10 cellular contexts compared by ENCODE assay signal in genomic region chr4:90185416-90185815, GRCh38. TPM values are rescaled to one million over a fixed set of nuclear protein-coding genes. Genes with fewer than 3 reads are reported as not detected.
"Had no signal": no experiment of that assay in that cellular context is flagged by ENCODE, and none has a peak within 500 bp of the region (broad histone marks: within the 10 kb centered on the region; RNA-seq: fewer than 3 reads in every experiment).

No MANE protein-coding gene starts in this region.

- H3K36me3 ChIP-seq: HAP-1 had no signal

- H3K9ac ChIP-seq: GM23248 had no signal

- H3K9me3 ChIP-seq: HAP-1 had no signal

- H3K27ac Mint-ChIP-seq: HFFc6 had no signal

- H3K4me3 ChIP-seq: GM23248, HAP-1, K562 had no signal

- H3K4me3 Mint-ChIP-seq: HFFc6 had no signal

- H2AFZ ChIP-seq: GM23248 had no signal

- ATAC-seq: HCT116, K562 had no signal

- FAIRE-seq: HTR-8/SVneo, K562 had no signal

- H3K27ac ChIP-seq: GM23248 had no signal

- DNase-seq: GM23248, GOT3, H7, HFFc6, IMR-90, KG1 had no signal

RNA-seq across cellular contexts. Expression of gene CCSER1, which starts 58.2 kb away (rescaled TPM):
- total RNA-seq: GM23248, HFFc6, IMR-90, K562 had no signal
- polyA plus RNA-seq: GM23248, IMR-90, K562 had no signal
